In the genomic region with DNA sequence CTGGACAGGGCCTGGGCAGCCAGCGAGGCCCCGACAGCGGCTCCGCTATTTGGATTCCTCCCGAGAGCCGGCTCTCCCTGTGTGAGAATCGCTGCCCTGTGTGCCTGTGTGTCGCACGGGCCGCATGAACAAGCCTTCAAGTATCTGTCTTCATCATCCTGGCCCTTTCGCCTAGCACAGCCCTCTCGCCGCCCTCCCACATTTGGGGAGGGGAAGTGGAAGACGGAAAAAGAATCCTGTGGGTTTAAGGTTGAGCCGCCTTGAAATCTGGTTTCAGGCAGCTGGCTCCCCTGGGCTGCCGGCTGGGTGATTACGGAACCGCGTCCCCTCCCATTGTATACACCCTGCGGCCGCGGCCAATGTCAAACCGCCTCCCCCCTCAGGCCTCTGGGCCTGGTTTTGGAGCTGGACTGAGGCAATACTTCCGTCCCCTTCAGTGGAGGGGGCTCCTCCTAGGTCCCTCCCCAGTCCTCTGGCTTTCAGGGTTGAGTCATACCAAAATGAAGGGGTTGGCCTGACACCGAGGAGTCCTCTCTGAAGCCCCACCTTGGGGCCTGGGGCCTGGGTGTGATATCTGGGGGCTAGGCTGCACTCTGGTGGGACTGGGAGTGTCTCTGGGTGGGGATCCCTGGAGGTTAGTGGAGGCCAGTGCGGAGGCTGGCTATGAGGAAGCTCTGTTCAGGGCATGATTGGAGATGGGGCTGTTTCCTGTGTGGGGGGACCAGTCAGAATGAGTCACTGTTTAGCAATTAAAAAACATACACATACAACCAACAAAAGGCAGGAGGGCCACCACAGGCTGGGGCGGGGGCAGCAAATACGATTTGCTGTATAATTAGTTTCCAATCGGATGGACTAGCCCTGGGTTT, we compare ENCODE assay signal across 8 cellular contexts. TPM values are rescaled to one million over a fixed set of nuclear protein-coding genes. Genes with fewer than 3 reads are reported as not detected.
DNase-seq lines count a peak whose midpoint lies in the region; ATAC-seq, FAIRE-seq and TF ChIP-seq lines count a peak whose summit lies in the region.

No MANE protein-coding gene starts in this region.

- peaks cover 7% of the 10 kb centered on the region; the same call in 1 of the 2 replicates for H3K36me3 ChIP-seq in KOPT-K1 (ENCODE audit: insufficient read depth, low read length)
- no peaks in the 10 kb centered on the region for H3K36me3 ChIP-seq in small intestine (ENCODE audit: control insufficient read depth in 2 of 2, insufficient read depth in 2 of 2, low read length in 2 of 2)

- WGBS in small intestine, 3 donors: 0% methylated on average over 29 of the region's 29 CpGs

- H3K27me3 Mint-ChIP-seq in brain: peaks cover 17% of the 10 kb centered on the region
- H3K27me3 Mint-ChIP-seq in immature natural killer cell (ENCODE audit: low read depth in 3 of 3): peaks cover 15 to 35% (median 22%) of the 10 kb centered on the region in 3 donors

- H3K27me3 ChIP-seq in small intestine (ENCODE audit: control insufficient read depth in 2 of 2, insufficient read depth in 2 of 2, low read length in 2 of 2): no peaks in the 10 kb centered on the region

- H3K36me3 Mint-ChIP-seq in brain: peaks cover 6% of the 10 kb centered on the region
- H3K36me3 Mint-ChIP-seq in immature natural killer cell: no peaks in the 10 kb centered on the region

- peak; percentile 30 for ATAC-seq in GM21619 (IDR thresholded peaks at IDR 0.05; ENCODE audit: unreplicated experiment)

- H3K27ac ChIP-seq in KOPT-K1 (ENCODE audit: low read depth, low read length, poor library complexity, severe bottlenecking): peak overlapping the region; percentile 92
- H3K27ac ChIP-seq in small intestine (ENCODE audit: low read depth in 1 of 2, low read length in 1 of 2): peak overlapping the region; percentile 94 to 97

- peak overlapping the region; percentile 87 to 99 (median 90) for H3K4me3 Mint-ChIP-seq in brain
- H3K4me3 Mint-ChIP-seq in immature natural killer cell: peak overlapping the region; percentile 91 to 97 (median 92)

- H3K9me3 ChIP-seq in KOPT-K1 (ENCODE audit: insufficient read depth, low read length, poor library complexity, severe bottlenecking) (no peaks in the 10 kb centered on the region), small intestine (ENCODE audit: control insufficient read depth, low read depth) (no peaks in the 10 kb centered on the region)

- no peaks in the 10 kb centered on the region for H3K9me3 Mint-ChIP-seq in brain
- no peaks in the 10 kb centered on the region for H3K9me3 Mint-ChIP-seq in immature natural killer cell

- H3K4me3 ChIP-seq in small intestine (ENCODE audit: low read depth in 1 of 2, low read length in 2 of 2): peak overlapping the region; percentile 92 to 95

- peaks cover 6 to 28% of the 10 kb centered on the region in 2 donors for H3K4me1 ChIP-seq in small intestine (ENCODE audit: control insufficient read depth in 2 of 2, insufficient read depth in 1 of 2, low read depth in 1 of 2, low read length in 1 of 2)

- peaks cover 59% of the 10 kb centered on the region for H3K4me1 Mint-ChIP-seq in brain
- peaks cover 55 to 59% of the 10 kb centered on the region in 2 donors for H3K4me1 Mint-ChIP-seq in immature natural killer cell

- H3K27ac Mint-ChIP-seq in brain: peak overlapping the region; percentile 92 to 99 (median 99)
- peak overlapping the region; percentile 93 to 99 (median 96) for H3K27ac Mint-ChIP-seq in immature natural killer cell

- no peak for TF ChIP-seq CTCF in brain (conservative IDR thresholded peaks at IDR 0.05)

- DNase-seq in Daoy (ENCODE audit: low read depth) (peak; percentile 90), UCSD-AML1 (lab: John Stamatoyannopoulos, UW; ENCODE audit: unreplicated experiment) (peak; percentile 76), immature natural killer cell (peak; percentile 78 to 82 (median 79)), small intestine (peak; percentile 69), NCI-H345 (lab: John Stamatoyannopoulos, UW) (no peak)

- FAIRE-seq in small intestine (lab: Jason Lieb, UNC): no peak

RNA-seq across cellular contexts. Expression of gene TRIM8, which starts 1.7 kb away (rescaled TPM):
- 39.8 and 54.1 TPM in 2 replicates for total RNA-seq in Daoy (2014; rRNA removed; shearing (Covaris generic))
- polyA plus RNA-seq in brain (ENCODE audit: insufficient read depth, low read depth, low replicate concordance): 97.4 TPM
- 10 to 100 TPM; 30.5 to 78.8 (median 39.2) TPM for polyA plus RNA-seq in immature natural killer cell
- polyA plus RNA-seq in small intestine: 10 to 100 TPM; 38.1 to 65.1 (median 39.8) TPM
